Comparison of ENCODE assay signal across 24 cellular contexts in the genomic region with DNA sequence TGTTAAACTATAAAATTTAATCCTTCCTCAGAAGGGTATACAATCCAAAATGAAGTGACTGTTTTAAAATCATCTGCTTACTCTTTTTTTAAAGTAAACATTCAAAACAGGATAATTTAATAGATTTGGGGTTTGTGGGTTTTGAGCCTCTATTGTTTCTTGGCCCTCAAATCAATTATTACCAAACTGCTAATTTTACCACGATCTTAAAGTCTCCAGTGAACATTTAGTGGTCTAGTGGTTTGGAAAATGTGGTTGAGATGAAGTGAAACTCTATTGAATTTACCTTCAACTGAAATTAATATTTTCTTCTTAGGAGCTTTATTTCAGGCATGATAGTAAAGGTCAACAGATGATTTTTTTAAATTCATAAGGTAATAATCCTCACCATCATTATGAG. TPM values are rescaled to one million over a fixed set of nuclear protein-coding genes. Genes with fewer than 3 reads are reported as not detected.
DNase-seq lines count a peak whose midpoint lies in the region; ATAC-seq and TF ChIP-seq lines count a peak whose summit lies in the region.
"Had no signal": no experiment of that assay in that cellular context is flagged by ENCODE, and none has a peak within 500 bp of the region (broad histone marks: within the 10 kb centered on the region; RNA-seq: fewer than 3 reads in every experiment).

No MANE protein-coding gene starts in this region.

- no peaks in the 10 kb centered on the region for H3K9me3 ChIP-seq in colonic mucosa
- H3K9me3 ChIP-seq: gastrocnemius medialis, uterus had no signal

- intact Hi-C loops in colonic mucosa (cut with DNase I), result no loop called here

- no peak overlapping the region for H3K4me3 ChIP-seq in colonic mucosa
- H3K4me3 ChIP-seq: coronary artery, esophagus muscularis mucosa, gastrocnemius medialis, uterus had no signal

- no peak for TF ChIP-seq CTCF in colonic mucosa (IDR thresholded peaks at IDR 0.05)

- H3K27me3 Mint-ChIP-seq in activated naive CD8-positive, alpha-beta T cell treated with anti-CD3 and anti-CD28 coated beads, Interleukin-2, amount 10 ng/mL, durations not matched to agents 7 days and 5 days, result peaks cover 15% of the 10 kb centered on the region

- ATAC-seq in GM18867 (IDR thresholded peaks at IDR 0.05; ENCODE audit: unreplicated experiment) (peak; percentile 38), GM21381 (IDR thresholded peaks at IDR 0.05; ENCODE audit: unreplicated experiment) (peak; percentile 60), HG03342 (IDR thresholded peaks at IDR 0.05; ENCODE audit: unreplicated experiment) (peak; percentile 61), GM19397 (IDR thresholded peaks at IDR 0.05; ENCODE audit: unreplicated experiment) (no peak), HG03039 (IDR thresholded peaks at IDR 0.05; ENCODE audit: unreplicated experiment) (no peak)
- no peak for ATAC-seq in activated naive CD8-positive, alpha-beta T cell treated with anti-CD3 and anti-CD28 coated beads, Interleukin-2, amount 10 ng/mL, durations not matched to agents 7 days and 5 days (ENCODE audit: low read depth)
- ATAC-seq: activated CD4-positive, CD25-positive, alpha-beta regulatory T cell treated with anti-CD3 and anti-CD28 coated beads, Interleukin-2, amount 50 U/mL, for 24 hours; gastrocnemius medialis; T-cell had no signal

- peak overlapping the region; percentile 30 for H3K4me3 Mint-ChIP-seq in activated naive CD8-positive, alpha-beta T cell treated with anti-CD3 and anti-CD28 coated beads, Interleukin-2, amount 10 ng/mL, durations not matched to agents 7 days and 5 days
- H3K4me3 Mint-ChIP-seq: activated CD4-positive, alpha-beta memory T cell treated with anti-CD3 and anti-CD28 coated beads, Interleukin-2, amount 10 ng/mL, durations not matched to agents 7 days and 5 days; CD14-positive monocyte; nephron progenitor cell; T-cell had no signal

- H3K4me1 Mint-ChIP-seq in activated naive CD8-positive, alpha-beta T cell treated with anti-CD3 and anti-CD28 coated beads, Interleukin-2, amount 10 ng/mL, durations not matched to agents 7 days and 5 days, result peaks cover 9% of the 10 kb centered on the region
- H3K4me1 Mint-ChIP-seq: CD14-positive monocyte, nephron progenitor cell had no signal

- no peaks in the 10 kb centered on the region for H3K36me3 ChIP-seq in colonic mucosa
- H3K36me3 ChIP-seq: esophagus muscularis mucosa, gastrocnemius medialis, uterus had no signal

- H3K27me3 ChIP-seq in colonic mucosa, result no peaks in the 10 kb centered on the region
- H3K27me3 ChIP-seq: uterus had no signal

- H3K27ac ChIP-seq in colonic mucosa, result no peak overlapping the region
- H3K27ac ChIP-seq: coronary artery, esophagus muscularis mucosa, gastrocnemius medialis, uterus had no signal

- no peaks in the 10 kb centered on the region for H3K36me3 Mint-ChIP-seq in activated naive CD8-positive, alpha-beta T cell treated with anti-CD3 and anti-CD28 coated beads, Interleukin-2, amount 10 ng/mL, durations not matched to agents 7 days and 5 days
- H3K36me3 Mint-ChIP-seq: CD14-positive monocyte, T-cell had no signal

- H3K27ac Mint-ChIP-seq in activated naive CD8-positive, alpha-beta T cell treated with anti-CD3 and anti-CD28 coated beads, Interleukin-2, amount 10 ng/mL, durations not matched to agents 7 days and 5 days, result peak overlapping the region; percentile 20
- H3K27ac Mint-ChIP-seq: activated CD4-positive, alpha-beta memory T cell treated with anti-CD3 and anti-CD28 coated beads, Interleukin-2, amount 10 ng/mL, durations not matched to agents 7 days and 5 days; CD14-positive monocyte; nephron progenitor cell; T-cell had no signal

- no peak overlapping the region for H3K9ac ChIP-seq in colonic mucosa (ENCODE audit: low read depth in 2 of 2, low read length in 2 of 2)

- DNase-seq in activated naive CD8-positive, alpha-beta T cell treated with anti-CD3 and anti-CD28 coated beads, Interleukin-2, amount 10 ng/mL, durations not matched to agents 7 days and 5 days, result no peak
- no peak for DNase-seq in colonic mucosa
- no peak for DNase-seq in stimulated activated CD4-positive, alpha-beta T cell treated with anti-CD3 and anti-CD28 coated beads, Interleukin-2, amount 100 ng/mL, for 24 hours
- DNase-seq: activated CD4-positive, alpha-beta memory T cell treated with anti-CD3 and anti-CD28 coated beads, Interleukin-2, amount 10 ng/mL, durations not matched to agents 7 days and 5 days; activated gamma-delta T cell; activated T-cell treated with anti-CD3 and anti-CD28 coated beads for 4 hours; EL; gastrocnemius medialis; hypothalamus; NCI-H1092; NCI-H187 treated with DMSO at 0.1 percent for 48 hours; NCI-H226; nephron progenitor cell; T-cell; uterus had no signal

- POLR2A ChIA-PET in activated naive CD8-positive, alpha-beta T cell treated with anti-CD3 and anti-CD28 coated beads, Interleukin-2, amount 10 ng/mL, durations not matched to agents 7 days and 5 days (lab: Charles Lee), result interaction anchor here (1.0 kb wide), 1 partner anchor 12 kb away, joined by 3 read pairs; no protein-coding TSS in a partner anchor

- peaks cover 1% of the 10 kb centered on the region for H3K9me3 Mint-ChIP-seq in activated naive CD8-positive, alpha-beta T cell treated with anti-CD3 and anti-CD28 coated beads, Interleukin-2, amount 10 ng/mL, durations not matched to agents 7 days and 5 days
- H3K9me3 Mint-ChIP-seq: activated CD4-positive, alpha-beta memory T cell treated with anti-CD3 and anti-CD28 coated beads, Interleukin-2, amount 10 ng/mL, durations not matched to agents 7 days and 5 days; T-cell had no signal

- H3K4me1 ChIP-seq in colonic mucosa, result no peaks in the 10 kb centered on the region
- H3K4me1 ChIP-seq: esophagus muscularis mucosa, gastrocnemius medialis, uterus had no signal

RNA-seq across cellular contexts. Expression of a gene that starts 11.2 kb away (rescaled TPM):
- 100 to 1,000 TPM; 125 to 136 TPM for total RNA-seq in activated naive CD8-positive, alpha-beta T cell treated with anti-CD3 and anti-CD28 coated beads, Interleukin-2, amount 10 ng/mL, durations not matched to agents 7 days and 5 days
- total RNA-seq in colonic mucosa, result 100 to 1,000 TPM; 100 to 129 TPM

Comparison
In these comparisons a context has a peak if more than half of its experiments do, and no peak if none do; other contexts are left out.
1. ATAC-seq: peak in GM18867 (single experiment), GM21381 (single experiment) and HG03342 (single experiment); none in activated naive CD8-positive, alpha-beta T cell treated with anti-CD3 and anti-CD28 coated beads, Interleukin-2, amount 10 ng/mL, durations not matched to agents 7 days and 5 days (single experiment), GM19397 (single experiment) and HG03039 (single experiment).